ENCODE assay signal across 17 cellular contexts in the genomic region with DNA sequence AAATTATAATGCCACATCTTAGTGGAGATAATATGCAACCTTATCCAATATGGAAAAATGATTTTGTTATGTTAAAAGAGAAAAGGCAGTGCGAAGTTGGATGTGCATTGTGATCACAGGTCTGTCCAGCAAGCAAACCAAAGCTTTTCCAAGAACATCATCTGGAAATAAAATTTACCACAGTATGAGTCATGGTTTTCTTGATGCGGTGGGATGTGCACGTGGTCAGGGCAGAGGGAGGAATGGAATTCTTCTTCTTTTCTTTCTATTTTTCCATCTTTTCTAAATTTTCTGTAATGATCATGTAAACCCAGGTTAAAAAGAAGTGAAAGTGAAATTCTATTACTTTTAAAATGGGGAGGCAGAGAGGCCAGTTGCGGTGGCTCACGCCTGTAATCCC.
DNase-seq lines count a peak whose midpoint lies in the region; ATAC-seq and TF ChIP-seq lines count a peak whose summit lies in the region.
"Had no signal": no experiment of that assay in that cellular context is flagged by ENCODE, and none has a peak within 500 bp of the region (broad histone marks: within the 10 kb centered on the region; RNA-seq: fewer than 3 reads in every experiment).

No MANE protein-coding gene starts in this region.

- no peak overlapping the region for H4K91ac ChIP-seq in mesenchymal stem cell (ENCODE audit: low read length)

- H3K27ac Mint-ChIP-seq in MCF 10A (ENCODE audit: low read depth, unreplicated experiment): no peak overlapping the region
- H3K27ac Mint-ChIP-seq in endothelial cell (ENCODE audit: unreplicated experiment): no peak overlapping the region
- no peak overlapping the region for H3K27ac Mint-ChIP-seq in activated naive CD8-positive, alpha-beta T cell treated with anti-CD3 and anti-CD28 coated beads, Interleukin-2, amount 50 U/mL, for 24 hours
- H3K27ac Mint-ChIP-seq: activated naive CD4-positive, alpha-beta T cell treated with anti-CD3 and anti-CD28 coated beads for 36 hours; endodermal cell; stimulated activated naive CD8-positive, alpha-beta T cell treated with anti-CD3 and anti-CD28 coated beads, Interleukin-15, Interleukin-2, amounts not matched to agents 100 ng/mL and 50 ng/mL, for 24 hours had no signal

- H3K9ac ChIP-seq in mesenchymal stem cell (ENCODE audit: low read length): peak overlapping the region; percentile 84

- DNase-seq in AG04450 (ENCODE audit: low read depth, low spot score) (no peak), HS-27A (ENCODE audit: low read depth) (peak; percentile 33), MCF 10A (ENCODE audit: unreplicated experiment) (peak; percentile 16), mesenchymal stem cell (peak; percentile 30), endothelial cell (ENCODE audit: low spot score) (no peak), posterior cingulate gyrus (no peak), NCI-H2227 treated with DMSO at 0.1 percent for 48 hours (lab: John Stamatoyannopoulos, UW) (no peak)
- DNase-seq in activated naive CD8-positive, alpha-beta T cell treated with anti-CD3 and anti-CD28 coated beads, Interleukin-2, amount 50 U/mL, for 24 hours: no peak
- DNase-seq: activated naive CD4-positive, alpha-beta T cell treated with anti-CD3 and anti-CD28 coated beads for 36 hours; COR-L47; endodermal cell; mucosa of descending colon; ovary; spleen; T-helper 2 cell had no signal

- H3K36me3 ChIP-seq in mesenchymal stem cell (ENCODE audit: control insufficient read depth in 1 of 2, insufficient read depth in 2 of 2, low read depth in 1 of 2, low read length in 2 of 2): peaks cover 0 to 5% of the 10 kb centered on the region in 2 experiments
- H3K36me3 ChIP-seq: ovary, spleen had no signal

- no peak overlapping the region for H2AFZ ChIP-seq in mesenchymal stem cell (ENCODE audit: low read depth, low read length)

- WGBS in mesenchymal stem cell: 91% methylated on average over 3 of the region's 5 CpGs

- no peak overlapping the region for H2BK5ac ChIP-seq in mesenchymal stem cell (ENCODE audit: low read depth, low read length, poor library complexity, severe bottlenecking)

- H3K4me3 ChIP-seq in AG04450 (ENCODE audit: low read depth, low read length): no peak overlapping the region
- peak overlapping the region in 1 of 2 experiments; percentile 57 for H3K4me3 ChIP-seq in mesenchymal stem cell (ENCODE audit: insufficient read depth in 1 of 2, low read depth in 1 of 2, low read length in 2 of 2)
- H3K4me3 ChIP-seq: mucosa of descending colon, ovary, spleen had no signal

- H3K4ac ChIP-seq in mesenchymal stem cell (ENCODE audit: low read depth in 1 of 2, low read length in 2 of 2): no peak overlapping the region

- intact Hi-C loops in MCF 10A (cut with micrococcal nuclease): no loop called here
- intact Hi-C loops in posterior cingulate gyrus (cut with DNase I): no loop called here

- H2AK5ac ChIP-seq in mesenchymal stem cell (ENCODE audit: low read length, severe bottlenecking): no peak overlapping the region

- no peaks in the 10 kb centered on the region for H3K27me3 ChIP-seq in AG04450 (ENCODE audit: control insufficient read depth, insufficient read depth, low read length)
- no peaks in the 10 kb centered on the region for H3K27me3 ChIP-seq in mesenchymal stem cell (ENCODE audit: control insufficient read depth in 1 of 2, insufficient read depth in 1 of 2, low read length in 2 of 2)
- H3K27me3 ChIP-seq: ovary had no signal

- no peak overlapping the region for H3K23ac ChIP-seq in mesenchymal stem cell (ENCODE audit: low read length in 2 of 2)

- H3K79me1 ChIP-seq in mesenchymal stem cell (replicated peaks; ENCODE audit: low read length, poor library complexity, severe bottlenecking): peaks cover 4% of the 10 kb centered on the region

- CTCF ChIA-PET in AG04450 (lab: Charles Lee) (no interaction called here), MCF 10A (lab: Yijun Ruan, JAX) (no interaction called here)

- no peak overlapping the region for H2BK15ac ChIP-seq in mesenchymal stem cell (ENCODE audit: low read depth, poor library complexity, severe bottlenecking)

- H3K4me1 Mint-ChIP-seq in MCF 10A (ENCODE audit: insufficient read depth, unreplicated experiment) (no peaks in the 10 kb centered on the region), endothelial cell (ENCODE audit: unreplicated experiment) (no peaks in the 10 kb centered on the region)
- H3K4me1 Mint-ChIP-seq in activated naive CD8-positive, alpha-beta T cell treated with anti-CD3 and anti-CD28 coated beads, Interleukin-2, amount 50 U/mL, for 24 hours: no peaks in the 10 kb centered on the region

- H2BK120ac ChIP-seq in mesenchymal stem cell (ENCODE audit: low read depth, low read length): no peak overlapping the region

- peak overlapping the region; percentile 60 for H3K27ac ChIP-seq in AG04450 (ENCODE audit: low read depth, low read length)
- no peak overlapping the region for H3K27ac ChIP-seq in mesenchymal stem cell (ENCODE audit: low read length, poor library complexity, severe bottlenecking)
- H3K27ac ChIP-seq: ovary, spleen had no signal

- no peak overlapping the region for H3K18ac ChIP-seq in mesenchymal stem cell (ENCODE audit: low read depth in 1 of 2, low read length in 2 of 2)

- H4K8ac ChIP-seq in mesenchymal stem cell (ENCODE audit: low read length): no peak overlapping the region

- no peak overlapping the region for H2BK12ac ChIP-seq in mesenchymal stem cell (ENCODE audit: low read length in 2 of 2)

- no peak for ATAC-seq in activated naive CD8-positive, alpha-beta T cell treated with anti-CD3 and anti-CD28 coated beads, Interleukin-2, amount 50 U/mL, for 24 hours
- ATAC-seq: HepG2, mucosa of descending colon had no signal

- H3K9me3 ChIP-seq in AG04450 (ENCODE audit: control insufficient read depth, insufficient read depth, low read length) (peaks cover 3% of the 10 kb centered on the region), mesenchymal stem cell (ENCODE audit: control insufficient read depth, low read length) (peaks cover 6% of the 10 kb centered on the region)
- H3K9me3 ChIP-seq: mucosa of descending colon, ovary had no signal

- peaks cover 16% of the 10 kb centered on the region for H3K27me3 Mint-ChIP-seq in MCF 10A (ENCODE audit: insufficient read depth, unreplicated experiment)
- H3K27me3 Mint-ChIP-seq in endothelial cell (ENCODE audit: unreplicated experiment): no peaks in the 10 kb centered on the region
- H3K27me3 Mint-ChIP-seq in activated naive CD8-positive, alpha-beta T cell treated with anti-CD3 and anti-CD28 coated beads, Interleukin-2, amount 50 U/mL, for 24 hours: peaks cover 9% of the 10 kb centered on the region

- no peak overlapping the region for H3K4me2 ChIP-seq in mesenchymal stem cell (ENCODE audit: low read length, poor library complexity, severe bottlenecking)

- H3K4me1 ChIP-seq in mesenchymal stem cell (ENCODE audit: control insufficient read depth, insufficient read depth, low read depth, low read length): peaks cover 5% of the 10 kb centered on the region
- H3K4me1 ChIP-seq: spleen had no signal

- POLR2A ChIA-PET in AG04450 (lab: Yijun Ruan, JAX): interaction anchor here (0.7 kb wide), 1 partner anchor 87 kb away, joined by 3 read pairs; no protein-coding TSS in a partner anchor
- POLR2A ChIA-PET in MCF 10A (lab: Yijun Ruan, JAX): no interaction called here

- H3K4me3 Mint-ChIP-seq in MCF 10A (ENCODE audit: unreplicated experiment) (no peak overlapping the region), endothelial cell (ENCODE audit: unreplicated experiment) (no peak overlapping the region)
- H3K4me3 Mint-ChIP-seq in activated naive CD8-positive, alpha-beta T cell treated with anti-CD3 and anti-CD28 coated beads, Interleukin-2, amount 50 U/mL, for 24 hours: no peak overlapping the region
- H3K4me3 Mint-ChIP-seq: activated naive CD4-positive, alpha-beta T cell treated with anti-CD3 and anti-CD28 coated beads for 36 hours; endodermal cell; stimulated activated naive CD8-positive, alpha-beta T cell treated with anti-CD3 and anti-CD28 coated beads, Interleukin-15, Interleukin-2, amounts not matched to agents 100 ng/mL and 50 ng/mL, for 24 hours had no signal

- BruUV-seq in MCF 10A (replicated peaks; lab: Mats Ljungman, UMichigan): no TSS peak

- H3K14ac ChIP-seq in mesenchymal stem cell (ENCODE audit: low read length in 2 of 2): no peak overlapping the region

- H3K9me3 Mint-ChIP-seq in MCF 10A (ENCODE audit: unreplicated experiment) (peaks cover 8% of the 10 kb centered on the region), endothelial cell (ENCODE audit: unreplicated experiment) (no peaks in the 10 kb centered on the region)
- H3K9me3 Mint-ChIP-seq in activated naive CD8-positive, alpha-beta T cell treated with anti-CD3 and anti-CD28 coated beads, Interleukin-2, amount 50 U/mL, for 24 hours: peaks cover 15% of the 10 kb centered on the region

- TF ChIP-seq CTCF in AG04450 (IDR thresholded peaks at IDR 0.05; ENCODE audit: low read depth, low read length) (no peak), MCF 10A (IDR thresholded peaks at IDR 0.05; ENCODE audit: unreplicated experiment) (no peak), endothelial cell (IDR thresholded peaks at IDR 0.05; ENCODE audit: unreplicated experiment) (no peak)

- H3K36me3 Mint-ChIP-seq in MCF 10A (ENCODE audit: insufficient read depth, unreplicated experiment) (no peaks in the 10 kb centered on the region), endothelial cell (ENCODE audit: low read depth, unreplicated experiment) (peaks cover 3% of the 10 kb centered on the region)
- no peaks in the 10 kb centered on the region for H3K36me3 Mint-ChIP-seq in activated naive CD8-positive, alpha-beta T cell treated with anti-CD3 and anti-CD28 coated beads, Interleukin-2, amount 50 U/mL, for 24 hours (ENCODE audit: low read depth)

Comparison
In these comparisons a context has a peak if more than half of its experiments do, and no peak if none do; other contexts are left out.
1. DNase-seq: peak in HS-27A (single experiment), MCF 10A (single experiment) and mesenchymal stem cell (single experiment); none in AG04450 (single experiment), endothelial cell (single experiment), activated naive CD8-positive, alpha-beta T cell treated with anti-CD3 and anti-CD28 coated beads, Interleukin-2, amount 50 U/mL, for 24 hours (single experiment), posterior cingulate gyrus (0 of 10) and NCI-H2227 treated with DMSO at 0.1 percent for 48 hours (single experiment).